29 cellular contexts compared by ENCODE assay signal in genomic region chr9:70936536-70936935, GRCh38.
"Had no signal": no experiment of that assay in that cellular context is flagged by ENCODE, and none has a peak within 500 bp of the region (broad histone marks: within the 10 kb centered on the region; RNA-seq: fewer than 3 reads in every experiment).

No MANE protein-coding gene starts in this region.

- ATAC-seq: activated CD4-positive, alpha-beta T cell treated with anti-CD3 and anti-CD28 coated beads for 36 hours; activated CD8-positive, alpha-beta memory T cell treated with anti-CD3 and anti-CD28 coated beads, Interleukin-2, amount 10 ng/mL, durations not matched to agents 7 days and 5 days; activated CD8-positive, alpha-beta T cell treated with anti-CD3 and anti-CD28 coated beads, Interleukin-2, amount 10 ng/mL, durations not matched to agents 7 days and 5 days; activated naive CD4-positive, alpha-beta T cell treated with anti-CD3 and anti-CD28 coated beads, Interleukin-2, amount 50 U/mL, for 72 hours; effector memory CD8-positive, alpha-beta T cell; gastroesophageal sphincter; heart right ventricle; T-cell; T-helper 17 cell had no signal

- H3K4me1 ChIP-seq: esophagus muscularis mucosa, gastroesophageal sphincter, heart right ventricle had no signal

- H3K4me3 ChIP-seq: esophagus muscularis mucosa, gastroesophageal sphincter, heart right ventricle had no signal

- DNase-seq: activated B cell treated with CpG ODN at 0.5 μM for 24 hours; activated CD4-positive, alpha-beta memory T cell treated with anti-CD3 and anti-CD28 coated beads for 36 hours; activated CD4-positive, alpha-beta T cell treated with anti-CD3 and anti-CD28 coated beads for 36 hours; activated CD4-positive, alpha-beta T cell treated with anti-CD3 and anti-CD28 coated beads, Interleukin-2, amount 10 ng/mL, durations not matched to agents 24 days and 14 days; activated CD4-positive, CD25-positive, alpha-beta regulatory T cell treated with anti-CD3 and anti-CD28 coated beads, Interleukin-2, amount 50 U/mL, for 72 hours; activated CD8-positive, alpha-beta memory T cell treated with anti-CD3 and anti-CD28 coated beads, Interleukin-2, amount 10 ng/mL, durations not matched to agents 7 days and 5 days; activated CD8-positive, alpha-beta memory T cell treated with anti-CD3 and anti-CD28 coated beads, Interleukin-2, amount 50 U/mL, for 4 hours; activated CD8-positive, alpha-beta T cell treated with anti-CD3 and anti-CD28 coated beads, Interleukin-2, amount 10 ng/mL, durations not matched to agents 7 days and 5 days; activated effector memory CD4-positive, alpha-beta T cell treated with anti-CD3 and anti-CD28 coated beads, Interleukin-2, amount 50 U/mL, for 16 hours; activated naive CD4-positive, alpha-beta T cell treated with anti-CD3 and anti-CD28 coated beads, Interleukin-2, amount 10 ng/mL, durations not matched to agents 7 days and 5 days; activated naive CD8-positive, alpha-beta T cell treated with anti-CD3 and anti-CD28 coated beads, Interleukin-2, amount 10 ng/mL, durations not matched to agents 7 days and 5 days; activated T-cell treated with anti-CD3 and anti-CD28 coated beads, Interleukin-2, amount 50 U/mL, for 1 hour; activated T-cell treated with anti-CD3 and anti-CD28 coated beads, Interleukin-2, amount 50 U/mL, for 48 hours; brain microvascular endothelial cell; caudate nucleus; cortex of kidney; dermis blood vessel endothelial cell; effector CD4-positive, alpha-beta T cell; effector memory CD8-positive, alpha-beta T cell; erythroblast; foreskin melanocyte; heart right ventricle; T-cell; T-helper 17 cell; T1000; WERI-Rb-1 had no signal

- H3K27me3 ChIP-seq: brain microvascular endothelial cell, esophagus muscularis mucosa, gastroesophageal sphincter, heart right ventricle had no signal

- H3K36me3 ChIP-seq: brain microvascular endothelial cell, esophagus muscularis mucosa, gastroesophageal sphincter, heart right ventricle, WERI-Rb-1 had no signal

- H3K9me3 ChIP-seq: esophagus muscularis mucosa, gastroesophageal sphincter, heart right ventricle had no signal

- H3K27ac ChIP-seq: brain microvascular endothelial cell, esophagus muscularis mucosa, gastroesophageal sphincter, heart right ventricle, WERI-Rb-1 had no signal
